Comparison of ENCODE assay signal across 8 cellular contexts in genomic region chr17:30599424-30600061, GRCh38.
DNase-seq lines count a peak whose midpoint lies in the region; ATAC-seq and TF ChIP-seq lines count a peak whose summit lies in the region.

No MANE protein-coding gene starts in this region.

- TF ChIP-seq CTCF in progenitor cell of endocrine pancreas (IDR thresholded peaks at IDR 0.05; ENCODE audit: unreplicated experiment), result no peak

- 34 to 37% methylated on average over 13 of the region's 13 CpGs for WGBS in esophagus, 2 donors

- peak; percentile 6 for ATAC-seq in GM18511 (IDR thresholded peaks at IDR 0.05; ENCODE audit: unreplicated experiment)
- no peak for ATAC-seq in GM21737 (IDR thresholded peaks at IDR 0.05; ENCODE audit: unreplicated experiment)

- H3K4me1 Mint-ChIP-seq in progenitor cell of endocrine pancreas (ENCODE audit: low read depth), result peaks cover 15% of the 10 kb centered on the region

- H3K9me3 Mint-ChIP-seq in progenitor cell of endocrine pancreas (ENCODE audit: low read depth), result peaks cover 10% of the 10 kb centered on the region

- peak overlapping the region; percentile 94 for H3K27ac Mint-ChIP-seq in progenitor cell of endocrine pancreas

- peak overlapping the region; percentile 92 to 94 for H3K27ac ChIP-seq in esophagus (ENCODE audit: low read depth in 2 of 2, low read length in 1 of 2)

- peak overlapping the region; percentile 81 for H3K9ac ChIP-seq in NT2/D1 (ENCODE audit: insufficient read length, low read depth)

- H3K4me3 ChIP-seq in NT2/D1 (ENCODE audit: insufficient read length, low read depth), result peak overlapping the region; percentile 71
- peak overlapping the region; percentile 68 to 79 for H3K4me3 ChIP-seq in esophagus (ENCODE audit: low read depth in 1 of 2, low read length in 2 of 2)

- H3K36me3 ChIP-seq in NT2/D1 (ENCODE audit: insufficient read depth, insufficient read length, low read length), result no peaks in the 10 kb centered on the region
- H3K36me3 ChIP-seq in esophagus (ENCODE audit: control insufficient read depth in 2 of 2, insufficient read depth in 2 of 2, low read length in 1 of 2), result no peaks in the 10 kb centered on the region

- no peak for DNase-seq in NT2/D1 (ENCODE audit: low read depth, low spot score)
- no peak for DNase-seq in progenitor cell of endocrine pancreas (ENCODE audit: low spot score, unreplicated experiment)
- DNase-seq in NCI-H1930 (lab: John Stamatoyannopoulos, UW), result no peak
- DNase-seq in NCI-H1105 (lab: John Stamatoyannopoulos, UW), result no peak
- no peak for DNase-seq in DMS 273 (lab: John Stamatoyannopoulos, UW; ENCODE audit: unreplicated experiment)

- peak overlapping the region; percentile 97 for H3K4me3 Mint-ChIP-seq in progenitor cell of endocrine pancreas (ENCODE audit: low read depth)

- H3K4me1 ChIP-seq in NT2/D1 (ENCODE audit: insufficient read depth, insufficient read length) (no peaks in the 10 kb centered on the region), esophagus (ENCODE audit: control insufficient read depth in 2 of 2, insufficient read depth in 2 of 2, low read length in 1 of 2) (peaks cover 0 to 3% of the 10 kb centered on the region in 2 donors)

- peaks cover 3% of the 10 kb centered on the region for H3K36me3 Mint-ChIP-seq in progenitor cell of endocrine pancreas (ENCODE audit: insufficient read depth)

- no peaks in the 10 kb centered on the region for H3K9me3 ChIP-seq in NT2/D1 (ENCODE audit: insufficient read depth, low read length)
- H3K9me3 ChIP-seq in esophagus (ENCODE audit: control insufficient read depth in 2 of 2, insufficient read depth in 1 of 2, low read depth in 1 of 2, low read length in 1 of 2), result no peaks in the 10 kb centered on the region

- no peaks in the 10 kb centered on the region for H3K27me3 ChIP-seq in NT2/D1 (ENCODE audit: insufficient read depth, insufficient read length)
- no peaks in the 10 kb centered on the region for H3K27me3 ChIP-seq in esophagus (ENCODE audit: control insufficient read depth in 1 of 2, insufficient read depth in 2 of 2, low read length in 2 of 2)

- no peaks in the 10 kb centered on the region for H3K27me3 Mint-ChIP-seq in progenitor cell of endocrine pancreas
